Comparison of ENCODE assay signal across 20 cellular contexts in the genomic region with DNA sequence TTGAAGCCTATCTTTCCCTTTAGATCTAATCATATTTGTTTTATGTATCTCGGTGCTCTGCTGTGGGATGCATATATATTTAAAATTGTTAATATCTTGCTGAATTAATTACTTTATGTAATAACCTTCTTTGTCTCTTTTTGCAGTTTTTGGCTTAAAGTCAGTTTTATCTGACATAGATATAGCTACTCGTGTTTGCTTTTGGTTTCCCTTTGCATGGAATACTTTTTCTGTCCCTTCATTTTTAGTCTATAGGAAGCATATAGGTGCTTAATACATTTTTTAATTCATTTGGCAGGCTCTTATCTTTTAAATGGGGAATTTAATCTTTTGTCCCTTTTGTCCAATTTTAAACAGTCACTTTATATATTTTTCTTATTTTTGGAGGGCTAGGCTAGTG.
DNase-seq lines count a peak whose midpoint lies in the region; ATAC-seq and TF ChIP-seq lines count a peak whose summit lies in the region.
"Had no signal": no experiment of that assay in that cellular context is flagged by ENCODE, and none has a peak within 500 bp of the region (broad histone marks: within the 10 kb centered on the region; RNA-seq: fewer than 3 reads in every experiment).

No MANE protein-coding gene starts in this region.

- peak overlapping the region; percentile 30; the same call in 1 of the 2 replicates for H2AFZ ChIP-seq in SK-N-SH (ENCODE audit: low read depth)
- H2AFZ ChIP-seq: GM23248 had no signal

- H3K9ac ChIP-seq in SK-N-SH: no peak overlapping the region
- H3K9ac ChIP-seq: BLaER1, GM23248 had no signal

- H3K27me3 ChIP-seq in SK-N-SH (ENCODE audit: insufficient read depth) (no peaks in the 10 kb centered on the region), tibial nerve (no peaks in the 10 kb centered on the region)
- H3K27me3 ChIP-seq: BLaER1, MG63 had no signal

- no peak for TF ChIP-seq EP300 in SK-N-SH (IDR thresholded peaks at IDR 0.05; ENCODE audit: borderline replicate concordance in 1 of 2, low read depth in 1 of 2, low read length in 1 of 2)
- no peak for TF ChIP-seq EP300 in tibial nerve (IDR thresholded peaks at IDR 0.05)

- TF ChIP-seq RAD21 in SK-N-SH (IDR thresholded peaks at IDR 0.05; ENCODE audit: low read length): no peak

- H3K9me3 ChIP-seq in SK-N-SH (no peaks in the 10 kb centered on the region), tibial nerve (no peaks in the 10 kb centered on the region)
- H3K9me3 ChIP-seq: BLaER1, MG63 had no signal

- H3K4me2 ChIP-seq in SK-N-SH: no peak overlapping the region
- H3K4me2 ChIP-seq: BLaER1 had no signal

- TF ChIP-seq POLR2A in tibial nerve (IDR thresholded peaks at IDR 0.05): no peak

- no peaks in the 10 kb centered on the region for H3K9me2 ChIP-seq in SK-N-SH

- no peak overlapping the region for H3K27ac ChIP-seq in SK-N-SH (ENCODE audit: low read depth in 2 of 2, low read length in 1 of 2)
- H3K27ac ChIP-seq in tibial nerve: no peak overlapping the region
- H3K27ac ChIP-seq: BLaER1, GM23248 had no signal

- H3K4me1 ChIP-seq in SK-N-SH (ENCODE audit: control insufficient read depth in 1 of 2, insufficient read depth in 2 of 2, low read depth in 1 of 2, low read length in 1 of 2) (no peaks in the 10 kb centered on the region), tibial nerve (no peaks in the 10 kb centered on the region)
- H3K4me1 ChIP-seq: BLaER1 had no signal

- DNase-seq in SK-N-SH (no peak), OCI-M1 (lab: John Stamatoyannopoulos, UW) (peak; percentile 15), tibial nerve (ENCODE audit: low spot score in 2 of 2) (no peak), DMS 273 treated with DMSO at 0.1 percent for 48 hours (lab: John Stamatoyannopoulos, UW) (no peak)
- DNase-seq in activated CD4-positive, alpha-beta T cell treated with anti-CD3 and anti-CD28 coated beads, Interleukin-2, amount 50 U/mL, for 4 hours: no peak
- DNase-seq: CD4-positive, CD25-positive, alpha-beta regulatory T cell; GM23248; H9; KBM-7; MG63; NCI-H1694; NCI-H2029 treated with DMSO at 0.1 percent for 48 hours; NCI-H446 treated with DMSO at 0.1 percent for 48 hours; Right ventricle myocardium superior; RPMI8226; SW 1271; T-helper 17 cell had no signal

- H3K36me3 ChIP-seq in SK-N-SH (replicated peaks in 1 of 2; ENCODE audit: control insufficient read depth in 1 of 2, insufficient read depth in 2 of 2, low read length in 1 of 2) (no peaks in the 10 kb centered on the region), tibial nerve (no peaks in the 10 kb centered on the region)
- H3K36me3 ChIP-seq: BLaER1, MG63 had no signal

- no peak for ATAC-seq in SK-N-SH treated with all-trans-retinoic acid at 6 μM for 48 hours
- peak; percentile 58 for ATAC-seq in HG02610 (IDR thresholded peaks at IDR 0.05; ENCODE audit: unreplicated experiment)
- ATAC-seq: T-helper 17 cell had no signal

- H3F3A ChIP-seq in SK-N-SH (replicated peaks; ENCODE audit: insufficient read depth): no peaks in the 10 kb centered on the region

- no peaks in the 10 kb centered on the region for H4K20me1 ChIP-seq in SK-N-SH (ENCODE audit: insufficient read depth)
- H4K20me1 ChIP-seq: BLaER1 had no signal

- H3K79me2 ChIP-seq in SK-N-SH (ENCODE audit: insufficient read depth): no peaks in the 10 kb centered on the region

- CTCF ChIA-PET in SK-N-SH (lab: Yijun Ruan, JAX): no interaction called here

- 72% methylated on average over 2 of the region's 2 CpGs for WGBS in SK-N-SH (ENCODE audit: low lambda C conversion rate)
- 75 to 76% methylated on average over 2 of the region's 2 CpGs for WGBS in tibial nerve, 2 donors

- POLR2A ChIA-PET in SK-N-SH (lab: Yijun Ruan, JAX): no interaction called here

- no peak overlapping the region for H3K4me3 ChIP-seq in SK-N-SH (ENCODE audit: low read depth in 2 of 2, low read length in 1 of 2)
- no peak overlapping the region for H3K4me3 ChIP-seq in tibial nerve
- H3K4me3 ChIP-seq: BLaER1, GM23248, MG63 had no signal

- TF ChIP-seq CTCF in SK-N-SH (IDR thresholded peaks at IDR 0.05) (no peak), tibial nerve (IDR thresholded peaks at IDR 0.05) (no peak)

TF ChIP-seq in SK-N-SH, 30 proteins besides CTCF, POLR2A, EP300 and RAD21 (continues in another document):
- no peak for TF ChIP-seq POLR2AphosphoS5 (IDR thresholded peaks at IDR 0.05; ENCODE audit: low read depth, low read length)
- no peak for TF ChIP-seq MXI1 (IDR thresholded peaks at IDR 0.05; ENCODE audit: low read depth, low read length)
- no peak for TF ChIP-seq TEAD4 (IDR thresholded peaks at IDR 0.05; ENCODE audit: borderline replicate concordance, insufficient read depth)
- TF ChIP-seq, protein P1, sequence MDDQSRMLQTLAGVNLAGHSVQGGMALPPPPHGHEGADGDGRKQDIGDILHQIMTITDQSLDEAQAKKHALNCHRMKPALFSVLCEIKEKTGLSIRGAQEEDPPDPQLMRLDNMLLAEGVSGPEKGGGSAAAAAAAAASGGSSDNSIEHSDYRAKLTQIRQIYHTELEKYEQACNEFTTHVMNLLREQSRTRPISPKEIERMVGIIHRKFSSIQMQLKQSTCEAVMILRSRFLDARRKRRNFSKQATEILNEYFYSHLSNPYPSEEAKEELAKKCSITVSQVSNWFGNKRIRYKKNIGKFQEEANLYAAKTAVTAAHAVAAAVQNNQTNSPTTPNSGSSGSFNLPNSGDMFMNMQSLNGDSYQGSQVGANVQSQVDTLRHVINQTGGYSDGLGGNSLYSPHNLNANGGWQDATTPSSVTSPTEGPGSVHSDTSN (IDR thresholded peaks at IDR 0.05): no peak
- TF ChIP-seq, protein P2, sequence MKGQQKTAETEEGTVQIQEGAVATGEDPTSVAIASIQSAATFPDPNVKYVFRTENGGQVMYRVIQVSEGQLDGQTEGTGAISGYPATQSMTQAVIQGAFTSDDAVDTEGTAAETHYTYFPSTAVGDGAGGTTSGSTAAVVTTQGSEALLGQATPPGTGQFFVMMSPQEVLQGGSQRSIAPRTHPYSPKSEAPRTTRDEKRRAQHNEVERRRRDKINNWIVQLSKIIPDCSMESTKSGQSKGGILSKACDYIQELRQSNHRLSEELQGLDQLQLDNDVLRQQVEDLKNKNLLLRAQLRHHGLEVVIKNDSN (IDR thresholded peaks at IDR 0.05; ENCODE audit: borderline replicate concordance, low read depth): no peak
- TF ChIP-seq RXRA (IDR thresholded peaks at IDR 0.05; ENCODE audit: borderline replicate concordance, low read depth): no peak
- TF ChIP-seq, protein P3, sequence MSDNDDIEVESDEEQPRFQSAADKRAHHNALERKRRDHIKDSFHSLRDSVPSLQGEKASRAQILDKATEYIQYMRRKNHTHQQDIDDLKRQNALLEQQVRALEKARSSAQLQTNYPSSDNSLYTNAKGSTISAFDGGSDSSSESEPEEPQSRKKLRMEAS (IDR thresholded peaks at IDR 0.05; ENCODE audit: low read depth): no peak
- no peak for TF ChIP-seq EZH2phosphoT487 (IDR thresholded peaks at IDR 0.05; ENCODE audit: borderline replicate concordance, low read depth)
- TF ChIP-seq GATA2 (CRISPR knock-in tag; IDR thresholded peaks at IDR 0.05): no peak
- no peak for TF ChIP-seq YY1 (IDR thresholded peaks at IDR 0.05; ENCODE audit: low read depth)
- no peak for TF ChIP-seq ELF1 (IDR thresholded peaks at IDR 0.05)
- no peak for TF ChIP-seq SMC3 (IDR thresholded peaks at IDR 0.05; ENCODE audit: low read depth, low read length)
- TF ChIP-seq JUND (IDR thresholded peaks at IDR 0.05): no peak

TF ChIP-seq in SK-N-SH treated with all-trans-retinoic acid at 6 μM for 48 hours, 23 proteins besides CTCF, POLR2A, EP300 and RAD21:
- no peak for TF ChIP-seq ZC3H10 (CRISPR knock-in tag; IDR thresholded peaks at IDR 0.05)
- no peak for TF ChIP-seq BACH2 (CRISPR knock-in tag; IDR thresholded peaks at IDR 0.05; ENCODE audit: borderline replicate concordance)
- TF ChIP-seq, protein P4, sequence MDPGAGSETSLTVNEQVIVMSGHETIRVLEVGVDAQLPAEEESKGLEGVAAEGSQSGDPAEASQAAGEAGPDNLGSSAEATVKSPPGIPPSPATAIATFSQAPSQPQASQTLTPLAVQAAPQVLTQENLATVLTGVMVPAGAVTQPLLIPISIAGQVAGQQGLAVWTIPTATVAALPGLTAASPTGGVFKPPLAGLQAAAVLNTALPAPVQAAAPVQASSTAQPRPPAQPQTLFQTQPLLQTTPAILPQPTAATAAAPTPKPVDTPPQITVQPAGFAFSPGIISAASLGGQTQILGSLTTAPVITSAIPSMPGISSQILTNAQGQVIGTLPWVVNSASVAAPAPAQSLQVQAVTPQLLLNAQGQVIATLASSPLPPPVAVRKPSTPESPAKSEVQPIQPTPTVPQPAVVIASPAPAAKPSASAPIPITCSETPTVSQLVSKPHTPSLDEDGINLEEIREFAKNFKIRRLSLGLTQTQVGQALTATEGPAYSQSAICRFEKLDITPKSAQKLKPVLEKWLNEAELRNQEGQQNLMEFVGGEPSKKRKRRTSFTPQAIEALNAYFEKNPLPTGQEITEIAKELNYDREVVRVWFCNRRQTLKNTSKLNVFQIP (CRISPR knock-in tag; IDR thresholded peaks at IDR 0.05; ENCODE audit: borderline replicate concordance, low read depth): no peak
- TF ChIP-seq TOX (CRISPR knock-in tag; IDR thresholded peaks at IDR 0.05; ENCODE audit: borderline replicate concordance): no peak
- no peak for TF ChIP-seq TCF4 (CRISPR knock-in tag; IDR thresholded peaks at IDR 0.05; ENCODE audit: borderline replicate concordance)
- TF ChIP-seq ZNF8 (CRISPR knock-in tag; IDR thresholded peaks at IDR 0.05): no peak
